In genomic region chr2:64931536-64932326, GRCh38 we compare ENCODE assay signal across 1 cellular context.
TF ChIP-seq lines count a peak whose summit lies in the region.

No MANE protein-coding gene starts in this region.

TF ChIP-seq in GM12878, 131 proteins besides CTCF, POLR2A, EP300 and RAD21 (continues in another document):
- TF ChIP-seq FOXM1 (IDR thresholded peaks at IDR 0.05; ENCODE audit: low read depth, low read length) (no peak), KLF5 (IDR thresholded peaks at IDR 0.05; ENCODE audit: partially characterized antibody) (no peak), EED (IDR thresholded peaks at IDR 0.05; ENCODE audit: low read depth) (no peak), IKZF2 (IDR thresholded peaks at IDR 0.05) (no peak), SUZ12 (IDR thresholded peaks at IDR 0.05; ENCODE audit: unreplicated experiment) (no peak), NFXL1 (IDR thresholded peaks at IDR 0.05; ENCODE audit: borderline replicate concordance) (no peak), RCOR1 (conservative IDR thresholded peaks at IDR 0.05; ENCODE audit: low read depth, low read length) (no peak), SREBF2 (IDR thresholded peaks at IDR 0.05; ENCODE audit: low read length) (no peak), SMC3 (IDR thresholded peaks at IDR 0.05; ENCODE audit: borderline replicate concordance, low read length) (0 out of 2 replicates have a peak, but pooled peaks have one; percentile 6), TCF7 (IDR thresholded peaks at IDR 0.05; ENCODE audit: borderline replicate concordance) (no peak), RAD51 (IDR thresholded peaks at IDR 0.05) (no peak), BHLHE40 (IDR thresholded peaks at IDR 0.05; ENCODE audit: borderline replicate concordance in 1 of 2, low read depth in 2 of 2, low read length in 1 of 2) (no peak), ATF7 (IDR thresholded peaks at IDR 0.05; ENCODE audit: low read depth) (peak; percentile 9; the same call in 1 of the 2 replicates), ZNF687 (IDR thresholded peaks at IDR 0.05) (peak; percentile 50), POU2F2 (IDR thresholded peaks at IDR 0.05; ENCODE audit: borderline replicate concordance, low read depth, low read length) (no peak), IRF3 (IDR thresholded peaks at IDR 0.05) (no peak), NFIC (IDR thresholded peaks at IDR 0.05; ENCODE audit: low read depth, low read length) (no peak), SMAD1 (IDR thresholded peaks at IDR 0.05; ENCODE audit: low read depth, partially characterized antibody) (peak; percentile 24), HDAC6 (IDR thresholded peaks at IDR 0.05; ENCODE audit: unreplicated experiment) (no peak), SMARCA5 (IDR thresholded peaks at IDR 0.05) (no peak), ELK1 (IDR thresholded peaks at IDR 0.05; ENCODE audit: low read depth, low read length) (no peak), YBX1 (IDR thresholded peaks at IDR 0.05) (no peak), CBX3 (IDR thresholded peaks at IDR 0.05; ENCODE audit: borderline replicate concordance, low read depth) (no peak), NKRF (conservative IDR thresholded peaks at IDR 0.05) (no peak), RBBP5 (conservative IDR thresholded peaks at IDR 0.05) (no peak), NR2C1 (IDR thresholded peaks at IDR 0.05) (no peak), RFX5 (IDR thresholded peaks at IDR 0.05; ENCODE audit: low read depth, low read length) (no peak), FOXK2 (IDR thresholded peaks at IDR 0.05) (no peak), BCL3 (IDR thresholded peaks at IDR 0.05; ENCODE audit: borderline replicate concordance, insufficient read depth, low read depth, low read length, poor library complexity, severe bottlenecking) (no peak), SREBF1 (IDR thresholded peaks at IDR 0.05; ENCODE audit: low read length) (no peak), EGR1 (IDR thresholded peaks at IDR 0.05; ENCODE audit: borderline replicate concordance in 1 of 2, low read depth in 2 of 2, low read length in 2 of 2) (no peak), JUND (IDR thresholded peaks at IDR 0.05; ENCODE audit: low read depth, low read length) (no peak), HDGF (IDR thresholded peaks at IDR 0.05) (peak; percentile 42; the same call in 1 of the 2 replicates), ATF3 (IDR thresholded peaks at IDR 0.05; ENCODE audit: borderline replicate concordance, extremely low read depth, low read depth, low read length) (no peak), PAX8 (IDR thresholded peaks at IDR 0.05) (no peak), MEF2A (IDR thresholded peaks at IDR 0.05; ENCODE audit: insufficient read depth, low read depth, low read length) (no peak), JUNB (IDR thresholded peaks at IDR 0.05) (no peak)
- TF ChIP-seq, protein P1, sequence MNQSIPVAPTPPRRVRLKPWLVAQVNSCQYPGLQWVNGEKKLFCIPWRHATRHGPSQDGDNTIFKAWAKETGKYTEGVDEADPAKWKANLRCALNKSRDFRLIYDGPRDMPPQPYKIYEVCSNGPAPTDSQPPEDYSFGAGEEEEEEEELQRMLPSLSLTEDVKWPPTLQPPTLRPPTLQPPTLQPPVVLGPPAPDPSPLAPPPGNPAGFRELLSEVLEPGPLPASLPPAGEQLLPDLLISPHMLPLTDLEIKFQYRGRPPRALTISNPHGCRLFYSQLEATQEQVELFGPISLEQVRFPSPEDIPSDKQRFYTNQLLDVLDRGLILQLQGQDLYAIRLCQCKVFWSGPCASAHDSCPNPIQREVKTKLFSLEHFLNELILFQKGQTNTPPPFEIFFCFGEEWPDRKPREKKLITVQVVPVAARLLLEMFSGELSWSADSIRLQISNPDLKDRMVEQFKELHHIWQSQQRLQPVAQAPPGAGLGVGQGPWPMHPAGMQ (IDR thresholded peaks at IDR 0.05; ENCODE audit: borderline replicate concordance), result no peak
- TF ChIP-seq, protein P2, sequence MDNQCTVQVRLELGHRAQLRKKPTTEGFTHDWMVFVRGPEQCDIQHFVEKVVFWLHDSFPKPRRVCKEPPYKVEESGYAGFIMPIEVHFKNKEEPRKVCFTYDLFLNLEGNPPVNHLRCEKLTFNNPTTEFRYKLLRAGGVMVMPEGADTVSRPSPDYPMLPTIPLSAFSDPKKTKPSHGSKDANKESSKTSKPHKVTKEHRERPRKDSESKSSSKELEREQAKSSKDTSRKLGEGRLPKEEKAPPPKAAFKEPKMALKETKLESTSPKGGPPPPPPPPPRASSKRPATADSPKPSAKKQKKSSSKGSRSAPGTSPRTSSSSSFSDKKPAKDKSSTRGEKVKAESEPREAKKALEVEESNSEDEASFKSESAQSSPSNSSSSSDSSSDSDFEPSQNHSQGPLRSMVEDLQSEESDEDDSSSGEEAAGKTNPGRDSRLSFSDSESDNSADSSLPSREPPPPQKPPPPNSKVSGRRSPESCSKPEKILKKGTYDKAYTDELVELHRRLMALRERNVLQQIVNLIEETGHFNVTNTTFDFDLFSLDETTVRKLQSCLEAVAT (IDR thresholded peaks at IDR 0.05), result no peak
- TF ChIP-seq, protein P3, sequence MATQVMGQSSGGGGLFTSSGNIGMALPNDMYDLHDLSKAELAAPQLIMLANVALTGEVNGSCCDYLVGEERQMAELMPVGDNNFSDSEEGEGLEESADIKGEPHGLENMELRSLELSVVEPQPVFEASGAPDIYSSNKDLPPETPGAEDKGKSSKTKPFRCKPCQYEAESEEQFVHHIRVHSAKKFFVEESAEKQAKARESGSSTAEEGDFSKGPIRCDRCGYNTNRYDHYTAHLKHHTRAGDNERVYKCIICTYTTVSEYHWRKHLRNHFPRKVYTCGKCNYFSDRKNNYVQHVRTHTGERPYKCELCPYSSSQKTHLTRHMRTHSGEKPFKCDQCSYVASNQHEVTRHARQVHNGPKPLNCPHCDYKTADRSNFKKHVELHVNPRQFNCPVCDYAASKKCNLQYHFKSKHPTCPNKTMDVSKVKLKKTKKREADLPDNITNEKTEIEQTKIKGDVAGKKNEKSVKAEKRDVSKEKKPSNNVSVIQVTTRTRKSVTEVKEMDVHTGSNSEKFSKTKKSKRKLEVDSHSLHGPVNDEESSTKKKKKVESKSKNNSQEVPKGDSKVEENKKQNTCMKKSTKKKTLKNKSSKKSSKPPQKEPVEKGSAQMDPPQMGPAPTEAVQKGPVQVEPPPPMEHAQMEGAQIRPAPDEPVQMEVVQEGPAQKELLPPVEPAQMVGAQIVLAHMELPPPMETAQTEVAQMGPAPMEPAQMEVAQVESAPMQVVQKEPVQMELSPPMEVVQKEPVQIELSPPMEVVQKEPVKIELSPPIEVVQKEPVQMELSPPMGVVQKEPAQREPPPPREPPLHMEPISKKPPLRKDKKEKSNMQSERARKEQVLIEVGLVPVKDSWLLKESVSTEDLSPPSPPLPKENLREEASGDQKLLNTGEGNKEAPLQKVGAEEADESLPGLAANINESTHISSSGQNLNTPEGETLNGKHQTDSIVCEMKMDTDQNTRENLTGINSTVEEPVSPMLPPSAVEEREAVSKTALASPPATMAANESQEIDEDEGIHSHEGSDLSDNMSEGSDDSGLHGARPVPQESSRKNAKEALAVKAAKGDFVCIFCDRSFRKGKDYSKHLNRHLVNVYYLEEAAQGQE (IDR thresholded peaks at IDR 0.05; ENCODE audit: low read depth, low read length), result no peak
- TF ChIP-seq, protein P4, sequence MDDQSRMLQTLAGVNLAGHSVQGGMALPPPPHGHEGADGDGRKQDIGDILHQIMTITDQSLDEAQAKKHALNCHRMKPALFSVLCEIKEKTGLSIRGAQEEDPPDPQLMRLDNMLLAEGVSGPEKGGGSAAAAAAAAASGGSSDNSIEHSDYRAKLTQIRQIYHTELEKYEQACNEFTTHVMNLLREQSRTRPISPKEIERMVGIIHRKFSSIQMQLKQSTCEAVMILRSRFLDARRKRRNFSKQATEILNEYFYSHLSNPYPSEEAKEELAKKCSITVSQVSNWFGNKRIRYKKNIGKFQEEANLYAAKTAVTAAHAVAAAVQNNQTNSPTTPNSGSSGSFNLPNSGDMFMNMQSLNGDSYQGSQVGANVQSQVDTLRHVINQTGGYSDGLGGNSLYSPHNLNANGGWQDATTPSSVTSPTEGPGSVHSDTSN (IDR thresholded peaks at IDR 0.05; ENCODE audit: insufficient replicate concordance, low read depth, low read length), result no peak
- TF ChIP-seq, protein P5, sequence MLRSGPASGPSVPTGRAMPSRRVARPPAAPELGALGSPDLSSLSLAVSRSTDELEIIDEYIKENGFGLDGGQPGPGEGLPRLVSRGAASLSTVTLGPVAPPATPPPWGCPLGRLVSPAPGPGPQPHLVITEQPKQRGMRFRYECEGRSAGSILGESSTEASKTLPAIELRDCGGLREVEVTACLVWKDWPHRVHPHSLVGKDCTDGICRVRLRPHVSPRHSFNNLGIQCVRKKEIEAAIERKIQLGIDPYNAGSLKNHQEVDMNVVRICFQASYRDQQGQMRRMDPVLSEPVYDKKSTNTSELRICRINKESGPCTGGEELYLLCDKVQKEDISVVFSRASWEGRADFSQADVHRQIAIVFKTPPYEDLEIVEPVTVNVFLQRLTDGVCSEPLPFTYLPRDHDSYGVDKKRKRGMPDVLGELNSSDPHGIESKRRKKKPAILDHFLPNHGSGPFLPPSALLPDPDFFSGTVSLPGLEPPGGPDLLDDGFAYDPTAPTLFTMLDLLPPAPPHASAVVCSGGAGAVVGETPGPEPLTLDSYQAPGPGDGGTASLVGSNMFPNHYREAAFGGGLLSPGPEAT (IDR thresholded peaks at IDR 0.05; ENCODE audit: low read depth), result no peak
